ENCODE assay signal across 9 cellular contexts in genomic region chr19:6828698-6829633, GRCh38. TPM values are rescaled to one million over a fixed set of nuclear protein-coding genes. Genes with fewer than 3 reads are reported as not detected.
DNase-seq lines count a peak whose midpoint lies in the region; ATAC-seq and TF ChIP-seq lines count a peak whose summit lies in the region.
"Had no signal": no experiment of that assay in that cellular context is flagged by ENCODE, and none has a peak within 500 bp of the region (broad histone marks: within the 10 kb centered on the region; RNA-seq: fewer than 3 reads in every experiment).

No MANE protein-coding gene starts in this region.

- peak; percentile 72 for ATAC-seq in stimulated activated naive CD8-positive, alpha-beta T cell treated with anti-CD3 and anti-CD28 coated beads, Interleukin-15, Interleukin-2, amounts not matched to agents 100 U/mL and 50 U/mL, for 24 hours
- ATAC-seq in GM21737 (IDR thresholded peaks at IDR 0.05; ENCODE audit: unreplicated experiment) = no peak

- no peak overlapping the region for H3K4me3 Mint-ChIP-seq in glutamatergic neuron (ENCODE audit: unreplicated experiment)

- H3K36me3 Mint-ChIP-seq in glutamatergic neuron (ENCODE audit: unreplicated experiment) = no peaks in the 10 kb centered on the region

- peak; percentile 64 for DNase-seq in activated CD8-positive, alpha-beta memory T cell treated with anti-CD3 and anti-CD28 coated beads for 24 hours
- DNase-seq in activated CD8-positive, alpha-beta memory T cell treated with anti-CD3 and anti-CD28 coated beads, Interleukin-2, amount 50 U/mL, for 4 hours = no peak
- peak; percentile 63 for DNase-seq in SW480 (ENCODE audit: low spot score)
- DNase-seq in head of caudate nucleus = peak in 28 of 42 donors; percentile 2 to 71 (median 29)
- peak; percentile 63 for DNase-seq in stimulated activated naive CD8-positive, alpha-beta T cell treated with anti-CD3 and anti-CD28 coated beads, Interleukin-15, Interleukin-2, amounts not matched to agents 100 U/mL and 50 U/mL, for 24 hours
- no peak for DNase-seq in glutamatergic neuron
- no peak for DNase-seq in SK-N-DZ (ENCODE audit: low spot score)

- intact Hi-C loops in head of caudate nucleus (cut with DNase I) = no loop called here

- no peaks in the 10 kb centered on the region for H3K4me1 Mint-ChIP-seq in glutamatergic neuron (ENCODE audit: low read depth, unreplicated experiment)

- peaks cover 7% of the 10 kb centered on the region for H3K27me3 Mint-ChIP-seq in glutamatergic neuron (ENCODE audit: unreplicated experiment)

- TF ChIP-seq CTCF in glutamatergic neuron (IDR thresholded peaks at IDR 0.05; ENCODE audit: partially characterized antibody, unreplicated experiment) = no peak

- peaks cover 5% of the 10 kb centered on the region for H3K9me3 Mint-ChIP-seq in glutamatergic neuron (ENCODE audit: unreplicated experiment)

- no peak overlapping the region for H3K27ac Mint-ChIP-seq in glutamatergic neuron (ENCODE audit: unreplicated experiment)

RNA-seq across cellular contexts. Expression of gene VAV1, which starts 56.5 kb away (rescaled TPM):
- total RNA-seq in glutamatergic neuron (ENCODE audit: unreplicated experiment) = not detected
- polyA plus RNA-seq in SK-N-DZ (2014; cell fraction: cytosol; rRNA removed) = not detected in 2 replicates
- polyA plus RNA-seq in SK-N-DZ (2014; cell fraction: nucleus; rRNA removed) = not detected in 2 replicates
- total RNA-seq: SJSA1 had no signal

RNA-seq across cellular contexts. Expression of gene ADGRE1, which starts 58.4 kb away (rescaled TPM):
- total RNA-seq in glutamatergic neuron (ENCODE audit: unreplicated experiment) = not detected
- polyA plus RNA-seq in SK-N-DZ (2014; cell fraction: cytosol; rRNA removed) = not detected in 2 replicates
- polyA plus RNA-seq in SK-N-DZ (2014; cell fraction: nucleus; rRNA removed) = not detected in 2 replicates
- total RNA-seq: SJSA1 had no signal

Comparison
In these comparisons a context has a peak if more than half of its experiments do, and no peak if none do; other contexts are left out.
1. DNase-seq: peak in activated CD8-positive, alpha-beta memory T cell treated with anti-CD3 and anti-CD28 coated beads for 24 hours (single experiment), SW480 (single experiment), head of caudate nucleus (28 of 42) and stimulated activated naive CD8-positive, alpha-beta T cell treated with anti-CD3 and anti-CD28 coated beads, Interleukin-15, Interleukin-2, amounts not matched to agents 100 U/mL and 50 U/mL, for 24 hours (single experiment); none in activated CD8-positive, alpha-beta memory T cell treated with anti-CD3 and anti-CD28 coated beads, Interleukin-2, amount 50 U/mL, for 4 hours (single experiment), glutamatergic neuron (single experiment) and SK-N-DZ (single experiment).